ENCODE assay signal across 16 cellular contexts in genomic region chr3:191339313-191339917, GRCh38. TPM values are rescaled to one million over a fixed set of nuclear protein-coding genes. Genes with fewer than 3 reads are reported as not detected.
"Had no signal": no experiment of that assay in that cellular context is flagged by ENCODE, and none has a peak within 500 bp of the region (broad histone marks: within the 10 kb centered on the region; RNA-seq: fewer than 3 reads in every experiment).

No MANE protein-coding gene starts in this region.

- H3K36me3 ChIP-seq: brain microvascular endothelial cell, esophagus muscularis mucosa, left lung, neural progenitor cell had no signal

- H3K4me3 ChIP-seq: esophagus muscularis mucosa, left lung, neural progenitor cell, skin epidermis had no signal

- H3K4me1 ChIP-seq: parathyroid adenoma had no signal

- DNase-seq: activated CD4-positive, alpha-beta T cell treated with anti-CD3 and anti-CD28 coated beads, Interleukin-2, amount 50 U/mL, for 1 hour; activated effector memory CD4-positive, alpha-beta T cell treated with anti-CD3 and anti-CD28 coated beads, Interleukin-2, amount 50 U/mL, for 16 hours; activated naive CD8-positive, alpha-beta T cell treated with anti-CD3 and anti-CD28 coated beads for 36 hours; activated T-cell treated with anti-CD3 and anti-CD28 coated beads, Interleukin-2, amount 50 U/mL, for 1 hour; brain microvascular endothelial cell; dorsolateral prefrontal cortex; left lung; retina; T-helper 1 cell had no signal

- H3K4me2 ChIP-seq: neural progenitor cell had no signal

- H3K9ac ChIP-seq: neural progenitor cell, parathyroid adenoma had no signal

- ATAC-seq: left lung, WTC11 had no signal

- H2AFZ ChIP-seq: neural progenitor cell, parathyroid adenoma had no signal

- H3K27me3 ChIP-seq: brain microvascular endothelial cell, dorsolateral prefrontal cortex, esophagus muscularis mucosa, left lung, neural progenitor cell had no signal

- H3K27ac ChIP-seq: dorsolateral prefrontal cortex, esophagus muscularis mucosa, left lung, neural progenitor cell, parathyroid adenoma had no signal

- H3K9me3 ChIP-seq: esophagus muscularis mucosa, left lung had no signal

- FAIRE-seq: endometrium, islet of Langerhans had no signal

RNA-seq across cellular contexts. Expression of gene UTS2B, which starts 9.1 kb away (rescaled TPM):
- total RNA-seq: activated naive CD8-positive, alpha-beta T cell treated with anti-CD3 and anti-CD28 coated beads for 36 hours; WTC11 had no signal
